In the genomic region with DNA sequence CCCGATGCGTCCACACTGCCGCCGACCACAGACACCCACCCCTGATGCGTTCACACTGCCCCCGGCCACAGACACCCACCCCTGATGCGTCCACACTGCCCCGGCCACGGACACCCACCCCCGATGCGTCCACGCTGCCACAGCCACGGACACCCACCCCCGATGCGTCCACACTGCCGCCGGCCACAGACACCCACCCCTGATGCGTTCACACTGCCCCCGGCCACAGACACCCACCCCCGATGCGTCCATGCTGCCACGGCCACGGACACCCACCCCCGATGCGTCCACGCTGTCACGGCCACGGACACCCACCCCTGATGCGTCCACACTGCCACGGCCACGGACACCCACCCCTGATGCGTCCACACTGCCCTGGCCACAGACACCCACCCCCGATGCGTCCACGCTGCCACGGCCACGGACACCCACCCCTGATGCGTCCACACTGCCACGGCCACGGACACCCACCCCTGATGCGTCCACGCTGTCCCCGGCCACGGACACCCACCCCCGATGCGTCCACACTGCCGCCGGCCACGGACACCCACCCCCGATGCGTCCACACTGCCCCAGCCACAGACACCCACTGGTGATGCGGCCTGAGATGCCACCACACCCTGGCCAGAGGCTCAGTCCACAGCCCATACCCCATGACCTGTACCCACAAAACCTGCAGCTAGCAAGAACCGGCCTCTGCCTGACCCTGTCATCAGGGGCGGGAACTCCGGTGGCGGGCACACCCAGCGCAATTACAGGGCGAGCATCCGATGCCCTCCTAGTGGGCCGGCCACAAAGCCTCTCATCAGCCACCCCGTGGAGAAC, we compare ENCODE assay signal across 8 cellular contexts. TPM values are rescaled to one million over a fixed set of nuclear protein-coding genes. Genes with fewer than 3 reads are reported as not detected.
DNase-seq lines count a peak whose midpoint lies in the region; ATAC-seq and TF ChIP-seq lines count a peak whose summit lies in the region.
"Not testable (repeated sequence)": the region's sequence is repeated elsewhere in the genome, so short reads cannot be mapped to it uniquely, and the experiment has no call there.

No MANE protein-coding gene starts in this region.

- ATAC-seq in CD4-positive, CD25-positive, alpha-beta regulatory T cell (ENCODE audit: low read depth in 2 of 2); T-cell (replicated peaks in 1 of 4); aorta (ENCODE audit: low FRiP score): not testable (repeated sequence)
- peak; percentile 60 to 67 for ATAC-seq in natural killer cell treated with Interleukin-12 subunit alpha and Interleukin-12 subunit beta and Interleukin-15 and Interleukin-18, amount 100 ng/mL, for 72 hours

- not testable (repeated sequence) for H3K9me3 ChIP-seq in CD4-positive, CD25-positive, alpha-beta regulatory T cell (ENCODE audit: control insufficient read depth in 2 of 2, low read length in 2 of 2); sigmoid colon; aorta (ENCODE audit: control insufficient read depth, low read length)

- not testable (repeated sequence) for TF ChIP-seq CTCF in sigmoid colon (IDR thresholded peaks at IDR 0.05)

- H3K4me3 ChIP-seq in CD4-positive, CD25-positive, alpha-beta regulatory T cell (ENCODE audit: low read depth, low read length); sigmoid colon; aorta (ENCODE audit: low read length in 2 of 2): not testable (repeated sequence)

- peak overlapping the region; percentile 26 to 75 (median 57) for H3K4me3 Mint-ChIP-seq in CD4-positive, CD25-positive, alpha-beta regulatory T cell
- H3K4me3 Mint-ChIP-seq in T-cell = peak overlapping the region in 1 of 3 donors; percentile 60
- H3K4me3 Mint-ChIP-seq in activated T-cell treated with anti-CD3 and anti-CD28 coated beads, Interleukin-2, amount 50 U/mL, for 24 hours = not testable (repeated sequence)
- peak overlapping the region; percentile 81 to 84 (median 82) for H3K4me3 Mint-ChIP-seq in immature natural killer cell
- H3K4me3 Mint-ChIP-seq in natural killer cell treated with Interleukin-12 subunit alpha and Interleukin-12 subunit beta and Interleukin-15 and Interleukin-18, amount 100 ng/mL, for 72 hours = peak overlapping the region; percentile 61

- H3K36me3 Mint-ChIP-seq in CD4-positive, CD25-positive, alpha-beta regulatory T cell; immature natural killer cell; natural killer cell treated with Interleukin-12 subunit alpha and Interleukin-12 subunit beta and Interleukin-15 and Interleukin-18, amount 100 ng/mL, for 72 hours: not testable (repeated sequence)
- peaks cover 15% of the 10 kb centered on the region for H3K36me3 Mint-ChIP-seq in T-cell
- peaks cover 37% of the 10 kb centered on the region for H3K36me3 Mint-ChIP-seq in activated T-cell treated with anti-CD3 and anti-CD28 coated beads, Interleukin-2, amount 50 U/mL, for 24 hours (ENCODE audit: low read depth)

- not testable (repeated sequence) for TF ChIP-seq EP300 in sigmoid colon (IDR thresholded peaks at IDR 0.05)

- CTCF ChIA-PET in T-cell (lab: Charles Lee) = not testable (repeated sequence)

- H3K27ac ChIP-seq in CD4-positive, CD25-positive, alpha-beta regulatory T cell (ENCODE audit: insufficient read depth, low read length, poor library complexity, severe bottlenecking); aorta (ENCODE audit: low read depth in 1 of 2, low read length in 2 of 2): not testable (repeated sequence)
- H3K27ac ChIP-seq in angular gyrus (ENCODE audit: low read depth, low read length) (peak overlapping the region; percentile 15), sigmoid colon (peak overlapping the region in 1 of 4 donors; percentile 88)

- peaks cover 45% of the 10 kb centered on the region for H3K36me3 ChIP-seq in CD4-positive, CD25-positive, alpha-beta regulatory T cell (ENCODE audit: control insufficient read depth, insufficient read depth, low read length)
- H3K36me3 ChIP-seq in sigmoid colon; aorta (ENCODE audit: control insufficient read depth in 1 of 2, insufficient read depth in 2 of 2, low read length in 1 of 2): not testable (repeated sequence)

- 88 to 93% methylated on average over 57 to 60 of the region's 61 CpGs for WGBS in sigmoid colon, 2 donors
- WGBS in aorta, 2 donors = 92 to 96% methylated on average over 53 to 60 of the region's 61 CpGs

- H3K27me3 ChIP-seq in CD4-positive, CD25-positive, alpha-beta regulatory T cell (ENCODE audit: control insufficient read depth, insufficient read depth, low read length); sigmoid colon; aorta (ENCODE audit: control insufficient read depth in 1 of 2, insufficient read depth in 2 of 2, low read length in 1 of 2): not testable (repeated sequence)

- not testable (repeated sequence) for TF ChIP-seq POLR2A in sigmoid colon (IDR thresholded peaks at IDR 0.05)

- H3K27ac Mint-ChIP-seq in CD4-positive, CD25-positive, alpha-beta regulatory T cell = peak overlapping the region in 1 of 3 donors; percentile 67
- H3K27ac Mint-ChIP-seq in T-cell (peak overlapping the region; percentile 71 to 83), immature natural killer cell (peak overlapping the region; percentile 88 to 100 (median 98))
- peak overlapping the region; percentile 89 for H3K27ac Mint-ChIP-seq in activated T-cell treated with anti-CD3 and anti-CD28 coated beads, Interleukin-2, amount 50 U/mL, for 24 hours
- H3K27ac Mint-ChIP-seq in natural killer cell treated with Interleukin-12 subunit alpha and Interleukin-12 subunit beta and Interleukin-15 and Interleukin-18, amount 100 ng/mL, for 72 hours = peak overlapping the region; percentile 68 to 83

- POLR2A ChIA-PET in T-cell (lab: Charles Lee) = not testable (repeated sequence)

- not testable (repeated sequence) for DNase-seq in CD4-positive, CD25-positive, alpha-beta regulatory T cell
- DNase-seq in T-cell (peak in 5 of 34 experiments; percentile 28 to 43 (median 32)), immature natural killer cell (peak; percentile 91), sigmoid colon (peak; percentile 59), aorta (peak; percentile 44 to 61)
- peak; percentile 29 for DNase-seq in activated T-cell treated with anti-CD3 and anti-CD28 coated beads, Interleukin-2, amount 50 U/mL, for 24 hours
- peak; percentile 59 for DNase-seq in natural killer cell treated with Interleukin-12 subunit alpha and Interleukin-12 subunit beta and Interleukin-15 and Interleukin-18, amount 100 ng/mL, for 72 hours (ENCODE audit: low spot score)

- peaks cover 0 to 73% (median 19%) of the 10 kb centered on the region in 4 donors for H3K4me1 Mint-ChIP-seq in CD4-positive, CD25-positive, alpha-beta regulatory T cell
- H3K4me1 Mint-ChIP-seq in T-cell (peaks cover 68 to 79% (median 68%) of the 10 kb centered on the region in 3 donors), immature natural killer cell (peaks cover 73 to 79% of the 10 kb centered on the region in 2 donors)
- peaks cover 66% of the 10 kb centered on the region for H3K4me1 Mint-ChIP-seq in activated T-cell treated with anti-CD3 and anti-CD28 coated beads, Interleukin-2, amount 50 U/mL, for 24 hours (ENCODE audit: low read depth)
- peaks cover 34 to 44% of the 10 kb centered on the region in 2 donors for H3K4me1 Mint-ChIP-seq in natural killer cell treated with Interleukin-12 subunit alpha and Interleukin-12 subunit beta and Interleukin-15 and Interleukin-18, amount 100 ng/mL, for 72 hours (ENCODE audit: low read depth in 2 of 2)

- peaks cover 81% of the 10 kb centered on the region for H3K4me1 ChIP-seq in CD4-positive, CD25-positive, alpha-beta regulatory T cell (ENCODE audit: control insufficient read depth, insufficient read depth, low read length, poor library complexity, severe bottlenecking)
- peaks cover 0 to 60% (median 50%) of the 10 kb centered on the region in 4 donors for H3K4me1 ChIP-seq in sigmoid colon
- not testable (repeated sequence) for H3K4me1 ChIP-seq in aorta (ENCODE audit: control insufficient read depth in 1 of 2, insufficient read depth in 2 of 2, low read length in 2 of 2)

- not testable (repeated sequence) for H3K9me3 Mint-ChIP-seq in CD4-positive, CD25-positive, alpha-beta regulatory T cell; T-cell; activated T-cell treated with anti-CD3 and anti-CD28 coated beads, Interleukin-2, amount 50 U/mL, for 24 hours; immature natural killer cell; natural killer cell treated with Interleukin-12 subunit alpha and Interleukin-12 subunit beta and Interleukin-15 and Interleukin-18, amount 100 ng/mL, for 72 hours

- intact Hi-C loops in sigmoid colon (cut with DNase I); aorta (cut with DNase I): not testable (repeated sequence)

- H3K27me3 Mint-ChIP-seq in CD4-positive, CD25-positive, alpha-beta regulatory T cell; T-cell; activated T-cell treated with anti-CD3 and anti-CD28 coated beads, Interleukin-2, amount 50 U/mL, for 24 hours; natural killer cell treated with Interleukin-12 subunit alpha and Interleukin-12 subunit beta and Interleukin-15 and Interleukin-18, amount 100 ng/mL, for 72 hours: not testable (repeated sequence)
- peaks cover 42 to 78% (median 65%) of the 10 kb centered on the region in 3 donors for H3K27me3 Mint-ChIP-seq in immature natural killer cell (ENCODE audit: low read depth in 3 of 3)

RNA-seq across cellular contexts. Expression of gene RASA3, which starts 28.4 kb away (rescaled TPM):
- 265 TPM for total RNA-seq in CD4-positive, CD25-positive, alpha-beta regulatory T cell
- polyA plus RNA-seq in CD4-positive, CD25-positive, alpha-beta regulatory T cell = 100 to 1,000 TPM in 1 of 4 donors, 10 to 100 TPM in 3; 93.8 to 116 (median 99.6) TPM
- 100 to 1,000 TPM; 223 to 267 (median 238) TPM for total RNA-seq in T-cell
- 100 to 1,000 TPM in 1 of 3 donors, 10 to 100 TPM in 2; 37.4 to 153 (median 64.8) TPM for polyA plus RNA-seq in immature natural killer cell
- total RNA-seq in natural killer cell treated with Interleukin-12 subunit alpha and Interleukin-12 subunit beta and Interleukin-15 and Interleukin-18, amount 100 ng/mL, for 72 hours = 10 to 100 TPM in 1 of 2 donors, 1 to 10 TPM in 1; 6.9 to 11.7 TPM
- total RNA-seq in sigmoid colon = 10 to 100 TPM; 15.0 to 22.4 (median 17.8) TPM
- polyA plus RNA-seq in sigmoid colon = 10 to 100 TPM in 1 of 3 donors, 1 to 10 TPM in 2; 4.2 to 16.9 (median 5.4) TPM
- total RNA-seq in aorta = 10 to 100 TPM; 34.8 to 42.3 TPM
- 10 to 100 TPM in 1 of 2 donors, 1 to 10 TPM in 1; 8.1 to 23.0 TPM for polyA plus RNA-seq in aorta
